Comparison of ENCODE assay signal across 21 cellular contexts in genomic region chr9:4615251-4615650, GRCh38. TPM values are rescaled to one million over a fixed set of nuclear protein-coding genes. Genes with fewer than 3 reads are reported as not detected.
DNase-seq lines count a peak whose midpoint lies in the region; ATAC-seq, FAIRE-seq and TF ChIP-seq lines count a peak whose summit lies in the region.
"Had no signal": no experiment of that assay in that cellular context is flagged by ENCODE, and none has a peak within 500 bp of the region (broad histone marks: within the 10 kb centered on the region; RNA-seq: fewer than 3 reads in every experiment).

No MANE protein-coding gene starts in this region.

- H4K20me1 ChIP-seq in astrocyte (ENCODE audit: insufficient read depth, low read length), result no peaks in the 10 kb centered on the region

- no peak overlapping the region for H3K4me3 Mint-ChIP-seq in astrocyte (ENCODE audit: unreplicated experiment)
- H3K4me3 Mint-ChIP-seq: effector memory CD8-positive, alpha-beta T cell; neural crest cell had no signal

- no peak overlapping the region for H3K9ac ChIP-seq in astrocyte (ENCODE audit: low read length)

- TF ChIP-seq CTCF in A673 (conservative IDR thresholded peaks at IDR 0.05; ENCODE audit: low read depth, low read length) (no peak), astrocyte (IDR thresholded peaks at IDR 0.05; ENCODE audit: insufficient read depth, low read depth, low read length) (no peak), dorsolateral prefrontal cortex (IDR thresholded peaks at IDR 0.05 in 54 of 56, conservative IDR thresholded peaks at IDR 0.05 in 2 of 56; ENCODE audit: low read depth in 1 of 56, partially characterized antibody in 56 of 56) (no peak)

- CTCF ChIA-PET in A673 (lab: Charles Lee), result no interaction called here

- peaks cover 12% of the 10 kb centered on the region for H3K4me1 ChIP-seq in A673 (ENCODE audit: insufficient read depth, low read length, poor library complexity, severe bottlenecking)
- no peaks in the 10 kb centered on the region for H3K4me1 ChIP-seq in astrocyte (ENCODE audit: insufficient read depth, low read length)
- H3K4me1 ChIP-seq: SJCRH30 had no signal

- H3K4me1 Mint-ChIP-seq in astrocyte (ENCODE audit: low read depth, unreplicated experiment), result peaks cover 3% of the 10 kb centered on the region

- no peak for ATAC-seq in esophagus mucosa
- ATAC-seq in GM18498 (IDR thresholded peaks at IDR 0.05; ENCODE audit: unreplicated experiment), result no peak
- no peak for ATAC-seq in GM19397 (IDR thresholded peaks at IDR 0.05; ENCODE audit: unreplicated experiment)
- ATAC-seq: effector memory CD8-positive, alpha-beta T cell; HCT116 had no signal

- DNase-seq in A673 (ENCODE audit: low spot score), result peak; percentile 59
- peak; percentile 48 for DNase-seq in GM04503 (ENCODE audit: low read depth)
- DNase-seq in astrocyte (ENCODE audit: low read depth), result peak; percentile 81
- peak; percentile 5 for DNase-seq in fibroblast of the conjunctiva (ENCODE audit: low read depth)
- DNase-seq in dorsolateral prefrontal cortex, result no peak
- DNase-seq: activated CD4-positive, CD25-positive, alpha-beta regulatory T cell treated with anti-CD3 and anti-CD28 coated beads, Interleukin-2, amount 50 U/mL, for 72 hours; activated naive CD4-positive, alpha-beta T cell; COR-L47; effector memory CD8-positive, alpha-beta T cell; NCI-H1694; NCI-H226; retina; SJCRH30; stimulated activated CD4-positive, alpha-beta T cell treated with anti-CD3 and anti-CD28 coated beads, Interleukin-1b, Interleukin-23, amount 100 ng/mL, for 48 hours had no signal

- H3K9me3 Mint-ChIP-seq in astrocyte (ENCODE audit: unreplicated experiment), result no peaks in the 10 kb centered on the region

- no peak overlapping the region for H3K4me3 ChIP-seq in A673 (ENCODE audit: low read depth, low read length, poor library complexity, severe bottlenecking)
- no peak overlapping the region for H3K4me3 ChIP-seq in astrocyte (ENCODE audit: insufficient read depth, low read depth, low read length)
- no peak overlapping the region for H3K4me3 ChIP-seq in dorsolateral prefrontal cortex
- H3K4me3 ChIP-seq: cardiac muscle cell, SJCRH30 had no signal

- H3K27me3 ChIP-seq in A673 (replicated peaks; ENCODE audit: insufficient read depth, low read depth, low read length, poor library complexity) (no peaks in the 10 kb centered on the region), astrocyte (ENCODE audit: insufficient read depth, low read length) (no peaks in the 10 kb centered on the region), dorsolateral prefrontal cortex (no peaks in the 10 kb centered on the region)
- H3K27me3 ChIP-seq: cardiac muscle cell, SJCRH30 had no signal

- peak overlapping the region; percentile 11 for H2AFZ ChIP-seq in astrocyte (ENCODE audit: low read depth, low read length)

- intact Hi-C loops in A673 (cut with micrococcal nuclease; ENCODE audit: unreplicated experiment) (no loop called here), dorsolateral prefrontal cortex (cut with DNase I) (no loop called here)

- no peak for FAIRE-seq in astrocyte (lab: Jason Lieb, UNC)
- FAIRE-seq: G401.6 had no signal

- POLR2A ChIA-PET in A673 (lab: Charles Lee; ENCODE audit: low non-redundant PET), result no interaction called here

- no peaks in the 10 kb centered on the region for H3K79me2 ChIP-seq in astrocyte (ENCODE audit: insufficient read depth, low read length)

- H3K27ac ChIP-seq in A673 (ENCODE audit: low read depth, low read length, poor library complexity, severe bottlenecking) (peak overlapping the region; percentile 68), astrocyte (ENCODE audit: low read depth, low read length) (no peak overlapping the region), dorsolateral prefrontal cortex (no peak overlapping the region)
- H3K27ac ChIP-seq: cardiac muscle cell, SJCRH30 had no signal

- H3K36me3 ChIP-seq in A673 (ENCODE audit: insufficient read depth, low read length, poor library complexity, severe bottlenecking) (peaks cover 21% of the 10 kb centered on the region), astrocyte (ENCODE audit: insufficient read depth, low read length) (no peaks in the 10 kb centered on the region)
- H3K36me3 ChIP-seq: cardiac muscle cell, SJCRH30 had no signal

- H3K9me3 ChIP-seq in A673 (ENCODE audit: low read depth, low read length, poor library complexity, severe bottlenecking), result no peaks in the 10 kb centered on the region
- no peaks in the 10 kb centered on the region for H3K9me3 ChIP-seq in astrocyte (ENCODE audit: insufficient read depth, low read depth, low read length)
- H3K9me3 ChIP-seq: SJCRH30 had no signal

- H3K36me3 Mint-ChIP-seq in astrocyte (ENCODE audit: low read depth, unreplicated experiment), result peaks cover 5% of the 10 kb centered on the region

- no peaks in the 10 kb centered on the region for H3K27me3 Mint-ChIP-seq in astrocyte (ENCODE audit: low read depth, unreplicated experiment)
- H3K27me3 Mint-ChIP-seq: effector memory CD8-positive, alpha-beta T cell had no signal

- H3K4me2 ChIP-seq in astrocyte (ENCODE audit: low read length), result peak overlapping the region; percentile 4

- H3K27ac Mint-ChIP-seq in astrocyte (ENCODE audit: unreplicated experiment), result no peak overlapping the region
- H3K27ac Mint-ChIP-seq: effector memory CD8-positive, alpha-beta T cell had no signal

- no TSS peak for BruUV-seq in A673 (replicated peaks; lab: Mats Ljungman, UMichigan)

RNA-seq across cellular contexts. Expression of gene PLPP6, which starts 46.8 kb away (rescaled TPM):
- 30.9 and 39.5 TPM in 2 replicates for total RNA-seq in A673 (2021)
- total RNA-seq in astrocyte, result 7.3 and 7.5 TPM in 2 replicates
- 6.1 TPM for total RNA-seq in esophagus mucosa
- 10 to 100 TPM in 7 of 120 experiments, 1 to 10 TPM in 113; 3.1 to 11.2 (median 6.9) TPM for total RNA-seq in dorsolateral prefrontal cortex

RNA-seq across cellular contexts. Expression of gene SPATA6L, which starts 51.0 kb away (rescaled TPM):
- 20.4 and 21.2 TPM in 2 replicates for total RNA-seq in A673 (2021)
- 2.8 and 3.6 TPM in 2 replicates for total RNA-seq in astrocyte
- 3.1 TPM for total RNA-seq in esophagus mucosa
- total RNA-seq in dorsolateral prefrontal cortex, result 10 to 100 TPM in 112 of 120 experiments, 1 to 10 TPM in 8; 5.7 to 35.5 (median 14.7) TPM
- total RNA-seq: SJCRH30 had no signal

Comparison
In these comparisons a context has a peak if more than half of its experiments do, and no peak if none do; other contexts are left out.
1. DNase-seq: peak in A673 (single experiment), GM04503 (single experiment), astrocyte (single experiment) and fibroblast of the conjunctiva (single experiment); none in dorsolateral prefrontal cortex (0 of 10).